In the genomic region with DNA sequence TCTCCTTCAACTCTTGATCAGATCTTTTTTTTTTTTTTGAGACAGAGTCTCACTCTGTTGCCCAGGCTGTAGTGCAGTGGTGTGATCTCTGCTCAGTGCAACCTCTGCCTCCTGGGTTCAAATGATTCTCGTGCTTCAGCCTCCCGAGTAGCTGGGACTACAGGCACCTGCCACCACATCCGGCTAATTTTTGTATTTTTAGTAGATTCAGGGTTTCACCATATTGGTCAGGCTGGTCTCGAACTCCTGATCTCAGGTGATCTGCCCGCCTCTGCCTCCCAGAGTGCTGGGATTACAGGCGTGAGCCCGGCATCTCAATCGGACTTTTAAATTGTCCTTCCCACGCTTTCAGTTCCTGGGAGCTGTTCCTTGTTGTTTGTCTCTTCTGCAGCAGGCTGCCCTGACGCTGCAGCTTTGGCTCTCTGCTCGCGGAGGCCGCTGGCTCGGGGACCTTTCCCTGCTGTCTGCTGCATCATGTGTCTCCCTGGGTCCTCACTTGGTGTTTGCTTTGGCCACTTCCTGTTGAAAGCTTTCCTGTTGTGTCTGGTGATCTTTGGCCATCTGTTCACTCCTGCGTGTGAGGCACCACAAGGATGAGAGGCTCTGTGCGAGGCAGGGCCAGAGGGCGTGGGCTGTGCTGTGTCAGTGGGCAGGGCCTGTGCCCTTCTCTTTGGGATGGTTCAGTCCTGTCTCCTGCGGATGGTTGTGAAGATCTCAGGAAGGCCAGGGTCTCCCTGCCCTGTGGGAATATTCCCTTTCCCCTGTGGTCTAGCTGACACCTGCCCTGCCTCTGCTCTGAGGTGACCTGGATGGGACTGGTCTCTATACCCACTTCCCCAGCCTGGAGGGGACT, we compare ENCODE assay signal across 1 cellular context.
TF ChIP-seq lines count a peak whose summit lies in the region.

No MANE protein-coding gene starts in this region.

TF ChIP-seq in HepG2, 621 proteins besides CTCF, POLR2A, EP300 and RAD21 (continued from another document and continues in another):
- TF ChIP-seq, protein P1, sequence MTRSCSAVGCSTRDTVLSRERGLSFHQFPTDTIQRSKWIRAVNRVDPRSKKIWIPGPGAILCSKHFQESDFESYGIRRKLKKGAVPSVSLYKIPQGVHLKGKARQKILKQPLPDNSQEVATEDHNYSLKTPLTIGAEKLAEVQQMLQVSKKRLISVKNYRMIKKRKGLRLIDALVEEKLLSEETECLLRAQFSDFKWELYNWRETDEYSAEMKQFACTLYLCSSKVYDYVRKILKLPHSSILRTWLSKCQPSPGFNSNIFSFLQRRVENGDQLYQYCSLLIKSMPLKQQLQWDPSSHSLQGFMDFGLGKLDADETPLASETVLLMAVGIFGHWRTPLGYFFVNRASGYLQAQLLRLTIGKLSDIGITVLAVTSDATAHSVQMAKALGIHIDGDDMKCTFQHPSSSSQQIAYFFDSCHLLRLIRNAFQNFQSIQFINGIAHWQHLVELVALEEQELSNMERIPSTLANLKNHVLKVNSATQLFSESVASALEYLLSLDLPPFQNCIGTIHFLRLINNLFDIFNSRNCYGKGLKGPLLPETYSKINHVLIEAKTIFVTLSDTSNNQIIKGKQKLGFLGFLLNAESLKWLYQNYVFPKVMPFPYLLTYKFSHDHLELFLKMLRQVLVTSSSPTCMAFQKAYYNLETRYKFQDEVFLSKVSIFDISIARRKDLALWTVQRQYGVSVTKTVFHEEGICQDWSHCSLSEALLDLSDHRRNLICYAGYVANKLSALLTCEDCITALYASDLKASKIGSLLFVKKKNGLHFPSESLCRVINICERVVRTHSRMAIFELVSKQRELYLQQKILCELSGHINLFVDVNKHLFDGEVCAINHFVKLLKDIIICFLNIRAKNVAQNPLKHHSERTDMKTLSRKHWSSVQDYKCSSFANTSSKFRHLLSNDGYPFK (CRISPR knock-in tag; IDR thresholded peaks at IDR 0.05; ENCODE audit: borderline replicate concordance) = peak; percentile 78
- TF ChIP-seq ATF7 (IDR thresholded peaks at IDR 0.05) (no peak), ATF7 (CRISPR knock-in tag; IDR thresholded peaks at IDR 0.05) (no peak; the same call in 1 of the 2 replicates), ZNF44 (CRISPR knock-in tag; IDR thresholded peaks at IDR 0.05) (no peak), ZNF629 (CRISPR knock-in tag; conservative IDR thresholded peaks at IDR 0.05) (peak; percentile 45; the same call in 1 of the 2 replicates), SALL1 (CRISPR knock-in tag; IDR thresholded peaks at IDR 0.05) (peak; percentile 98), ZNF598 (CRISPR knock-in tag; IDR thresholded peaks at IDR 0.05; ENCODE audit: borderline replicate concordance) (peak; percentile 96; the same call in 1 of the 2 replicates), ZNF569 (CRISPR knock-in tag; IDR thresholded peaks at IDR 0.05; ENCODE audit: borderline replicate concordance) (0 out of 2 replicates have a peak, but pooled peaks have one; percentile 73), MLLT10 (CRISPR knock-in tag; IDR thresholded peaks at IDR 0.05) (no peak), ERF (CRISPR knock-in tag; IDR thresholded peaks at IDR 0.05) (peak; percentile 98), ZFP1 (CRISPR knock-in tag; IDR thresholded peaks at IDR 0.05) (0 out of 2 replicates have a peak, but pooled peaks have one; percentile 71), SOX6 (IDR thresholded peaks at IDR 0.05) (no peak), SOX6 (CRISPR knock-in tag; IDR thresholded peaks at IDR 0.05) (peak; percentile 96), RARG (CRISPR knock-in tag; IDR thresholded peaks at IDR 0.05; ENCODE audit: low read depth) (no peak), NFATC3 (CRISPR knock-in tag; IDR thresholded peaks at IDR 0.05) (no peak), MBNL3 (CRISPR knock-in tag; conservative IDR thresholded peaks at IDR 0.05) (no peak), ARID2 (CRISPR knock-in tag; IDR thresholded peaks at IDR 0.05; ENCODE audit: borderline replicate concordance) (peak; percentile 30; the same call in 1 of the 2 replicates), ZNF512B (CRISPR knock-in tag; IDR thresholded peaks at IDR 0.05; ENCODE audit: borderline replicate concordance) (peak; percentile 80; the same call in 1 of the 2 replicates), ZNF619 (CRISPR knock-in tag; IDR thresholded peaks at IDR 0.05) (peak; percentile 63; the same call in 1 of the 2 replicates), ZNF550 (CRISPR knock-in tag; IDR thresholded peaks at IDR 0.05; ENCODE audit: borderline replicate concordance) (no peak; the same call in 1 of the 2 replicates), PRMT3 (CRISPR knock-in tag; IDR thresholded peaks at IDR 0.05; ENCODE audit: borderline replicate concordance, low read depth) (no peak), ZNF792 (CRISPR knock-in tag; IDR thresholded peaks at IDR 0.05) (peak; percentile 94), NFIB (CRISPR knock-in tag; IDR thresholded peaks at IDR 0.05; ENCODE audit: borderline replicate concordance) (no peak), CBFB (CRISPR knock-in tag; IDR thresholded peaks at IDR 0.05) (no peak; the same call in 1 of the 2 replicates), ZNF274 (CRISPR knock-in tag; IDR thresholded peaks at IDR 0.05) (peak; percentile 88; the same call in 1 of the 2 replicates), DPF2 (CRISPR knock-in tag; IDR thresholded peaks at IDR 0.05; ENCODE audit: borderline replicate concordance, low read depth) (peak; percentile 91), RBM22 (optimal IDR thresholded peaks at IDR 0.05; ENCODE audit: low read length) (no peak), ZNF652 (CRISPR knock-in tag; IDR thresholded peaks at IDR 0.05; ENCODE audit: borderline replicate concordance, low read depth) (no peak; the same call in 1 of the 2 replicates), MIER3 (CRISPR knock-in tag; IDR thresholded peaks at IDR 0.05; ENCODE audit: borderline replicate concordance) (peak; percentile 97), NCOA1 (CRISPR knock-in tag; IDR thresholded peaks at IDR 0.05) (no peak), FOXJ3 (CRISPR knock-in tag; IDR thresholded peaks at IDR 0.05; ENCODE audit: borderline replicate concordance) (peak; percentile 84), ZNF17 (CRISPR knock-in tag; IDR thresholded peaks at IDR 0.05) (no peak), ZNF850 (CRISPR knock-in tag; conservative IDR thresholded peaks at IDR 0.05) (no peak), MEIS1 (CRISPR knock-in tag; IDR thresholded peaks at IDR 0.05; ENCODE audit: borderline replicate concordance) (peak; percentile 41; the same call in 1 of the 2 replicates), SP140L (CRISPR knock-in tag; IDR thresholded peaks at IDR 0.05; ENCODE audit: borderline replicate concordance) (no peak), ZNF567 (CRISPR knock-in tag; IDR thresholded peaks at IDR 0.05; ENCODE audit: borderline replicate concordance) (peak; percentile 92; the same call in 1 of the 2 replicates), SCMH1 (CRISPR knock-in tag; IDR thresholded peaks at IDR 0.05; ENCODE audit: borderline replicate concordance) (no peak), PHB2 (IDR thresholded peaks at IDR 0.05; ENCODE audit: partially characterized antibody) (no peak), KDM4B (CRISPR knock-in tag; IDR thresholded peaks at IDR 0.05) (peak; percentile 43; the same call in 1 of the 2 replicates), ZNF292 (CRISPR knock-in tag; IDR thresholded peaks at IDR 0.05; ENCODE audit: borderline replicate concordance, low read depth) (peak; percentile 99), HNF4A (CRISPR knock-in tag; IDR thresholded peaks at IDR 0.05) (peak; percentile 96), ZBTB7B (CRISPR knock-in tag; IDR thresholded peaks at IDR 0.05) (peak; percentile 87), FIP1L1 (IDR thresholded peaks at IDR 0.05; ENCODE audit: borderline replicate concordance, insufficient read depth, low read depth, low read length) (no peak), ZNF691 (CRISPR knock-in tag; IDR thresholded peaks at IDR 0.05; ENCODE audit: borderline replicate concordance, low read depth) (peak; percentile 84; the same call in 1 of the 2 replicates), ZNF768 (CRISPR knock-in tag; IDR thresholded peaks at IDR 0.05) (peak; percentile 55; the same call in 1 of the 2 replicates), TCF7L2 (IDR thresholded peaks at IDR 0.05; ENCODE audit: low read depth, low read length) (no peak), BCLAF1 (IDR thresholded peaks at IDR 0.05) (no peak), SMAD1 (CRISPR knock-in tag; IDR thresholded peaks at IDR 0.05; ENCODE audit: borderline replicate concordance, low read depth) (peak; percentile 95; the same call in 1 of the 2 replicates), MAX (IDR thresholded peaks at IDR 0.05) (peak; percentile 93), CENPX (CRISPR knock-in tag; IDR thresholded peaks at IDR 0.05) (no peak), PREB (CRISPR knock-in tag; IDR thresholded peaks at IDR 0.05) (no peak), SMAD9 (CRISPR knock-in tag; IDR thresholded peaks at IDR 0.05) (no peak), ZBTB20 (CRISPR knock-in tag; IDR thresholded peaks at IDR 0.05; ENCODE audit: borderline replicate concordance, low read depth) (peak; percentile 90; the same call in 1 of the 2 replicates), SMARCE1 (IDR thresholded peaks at IDR 0.05; ENCODE audit: borderline replicate concordance) (no peak), ZFX (CRISPR knock-in tag; IDR thresholded peaks at IDR 0.05; ENCODE audit: low read depth) (peak; percentile 89)
- TF ChIP-seq, protein P2, sequence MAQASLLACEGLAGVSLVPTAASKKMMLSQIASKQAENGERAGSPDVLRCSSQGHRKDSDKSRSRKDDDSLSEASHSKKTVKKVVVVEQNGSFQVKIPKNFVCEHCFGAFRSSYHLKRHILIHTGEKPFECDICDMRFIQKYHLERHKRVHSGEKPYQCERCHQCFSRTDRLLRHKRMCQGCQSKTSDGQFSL (CRISPR knock-in tag; IDR thresholded peaks at IDR 0.05) = no peak; the same call in 1 of the 2 replicates
- TF ChIP-seq, protein P3, sequence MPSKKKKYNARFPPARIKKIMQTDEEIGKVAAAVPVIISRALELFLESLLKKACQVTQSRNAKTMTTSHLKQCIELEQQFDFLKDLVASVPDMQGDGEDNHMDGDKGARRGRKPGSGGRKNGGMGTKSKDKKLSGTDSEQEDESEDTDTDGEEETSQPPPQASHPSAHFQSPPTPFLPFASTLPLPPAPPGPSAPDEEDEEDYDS (CRISPR knock-in tag; IDR thresholded peaks at IDR 0.05) = peak; percentile 85
